10 cellular contexts compared by ENCODE assay signal in the genomic region with DNA sequence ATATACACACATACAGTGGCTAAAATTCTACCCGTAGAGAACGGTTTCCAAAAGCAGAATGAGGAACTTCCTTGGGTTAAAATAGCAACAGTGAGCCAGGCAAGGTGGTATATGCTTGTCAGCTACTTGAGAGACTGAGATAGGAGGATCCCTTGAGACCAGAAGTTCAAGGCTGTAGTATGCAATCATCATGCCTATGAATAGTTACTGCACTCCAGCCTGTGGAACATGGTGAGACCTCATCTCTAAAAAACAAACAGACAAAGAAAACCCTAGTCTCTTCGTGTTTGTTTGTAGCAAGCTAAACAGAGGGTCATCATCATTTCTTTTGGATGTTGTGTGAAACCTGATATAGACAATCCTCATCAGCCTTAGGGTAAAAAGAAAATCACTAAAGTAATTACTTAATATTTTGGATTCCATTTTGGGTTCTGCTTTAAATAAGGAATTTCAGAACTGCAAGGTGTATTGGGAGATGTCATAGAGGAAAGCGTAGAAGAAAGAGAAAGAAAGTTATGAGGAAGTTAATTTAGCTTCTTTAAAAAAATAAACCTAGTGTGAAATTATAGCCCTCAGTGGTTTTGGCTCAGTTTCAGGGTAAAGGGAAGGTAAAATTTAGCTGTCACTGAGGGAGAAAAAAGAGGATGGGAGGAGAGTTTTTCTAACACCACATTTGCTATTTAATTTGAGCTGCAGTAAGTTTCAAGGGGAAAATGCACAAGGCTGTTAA. TPM values are rescaled to one million over a fixed set of nuclear protein-coding genes. Genes with fewer than 3 reads are reported as not detected.
DNase-seq lines count a peak whose midpoint lies in the region; ATAC-seq, FAIRE-seq and TF ChIP-seq lines count a peak whose summit lies in the region.
"Had no signal": no experiment of that assay in that cellular context is flagged by ENCODE, and none has a peak within 500 bp of the region (broad histone marks: within the 10 kb centered on the region; RNA-seq: fewer than 3 reads in every experiment).

No MANE protein-coding gene starts in this region.

- H3K9me3 ChIP-seq in left ventricle myocardium inferior (replicated peaks): peaks cover 10% of the 10 kb centered on the region

- H3K4me3 ChIP-seq in left ventricle myocardium inferior: no peak overlapping the region

- no peak for DNase-seq in left cardiac atrium
- no peak for DNase-seq in left ventricle myocardium inferior
- peak; percentile 72 for DNase-seq in NCI-H2227 treated with DMSO at 0.1 percent for 48 hours (lab: John Stamatoyannopoulos, UW)
- DNase-seq in NCI-H446 (lab: John Stamatoyannopoulos, UW): no peak
- no peak for DNase-seq in iPS-NIHi11 (ENCODE audit: low spot score)
- no peak for DNase-seq in DMS 273 (lab: John Stamatoyannopoulos, UW; ENCODE audit: unreplicated experiment)
- DNase-seq in frontal cortex (ENCODE audit: low spot score in 2 of 2): no peak

- ATAC-seq in left cardiac atrium (peak; percentile 38 to 69), HG02973 (IDR thresholded peaks at IDR 0.05; ENCODE audit: unreplicated experiment) (peak; percentile 86)
- ATAC-seq: HCT116 had no signal

- no peak for TF ChIP-seq CTCF in left ventricle myocardium inferior (IDR thresholded peaks at IDR 0.05; ENCODE audit: borderline replicate concordance)

- peaks cover 9% of the 10 kb centered on the region for H3K4me1 ChIP-seq in left ventricle myocardium inferior

- H3K36me3 ChIP-seq in left ventricle myocardium inferior: no peaks in the 10 kb centered on the region

- no peaks in the 10 kb centered on the region for H3K27me3 ChIP-seq in left ventricle myocardium inferior (ENCODE audit: low read depth)

- no peak for FAIRE-seq in frontal cortex (lab: Jason Lieb, UNC)

- no peak overlapping the region for H3K27ac ChIP-seq in left ventricle myocardium inferior (replicated peaks)

- intact Hi-C loops in left cardiac atrium (cut with DNase I): no loop called here
- intact Hi-C loops in left ventricle myocardium inferior (cut with micrococcal nuclease): no loop called here

RNA-seq across cellular contexts. Expression of a gene that starts 46.5 kb away (rescaled TPM):
- total RNA-seq in left cardiac atrium (10 to 100 TPM in 1 of 2 donors, 1 to 10 TPM in 1; 7.3 to 21.5 TPM), left ventricle myocardium inferior (4.8 TPM), frontal cortex (1.6 TPM)
- total RNA-seq: epithelial cell of proximal tubule had no signal

RNA-seq across cellular contexts. Expression of a gene that starts 55.5 kb away (rescaled TPM):
- 1 to 10 TPM in 1 of 2 donors, under 1 TPM in 1; 0.60 to 1.4 TPM for total RNA-seq in left cardiac atrium
- 1.0 TPM for total RNA-seq in left ventricle myocardium inferior
- 0.82 TPM for total RNA-seq in frontal cortex

RNA-seq across cellular contexts. Expression of a gene that starts 55.8 kb away (rescaled TPM):
- 1 to 10 TPM; 4.6 to 5.5 TPM for total RNA-seq in left cardiac atrium
- total RNA-seq in left ventricle myocardium inferior: 4.8 TPM
- 11.8 TPM for total RNA-seq in frontal cortex
